ENCODE assay signal across 10 cellular contexts in the genomic region with DNA sequence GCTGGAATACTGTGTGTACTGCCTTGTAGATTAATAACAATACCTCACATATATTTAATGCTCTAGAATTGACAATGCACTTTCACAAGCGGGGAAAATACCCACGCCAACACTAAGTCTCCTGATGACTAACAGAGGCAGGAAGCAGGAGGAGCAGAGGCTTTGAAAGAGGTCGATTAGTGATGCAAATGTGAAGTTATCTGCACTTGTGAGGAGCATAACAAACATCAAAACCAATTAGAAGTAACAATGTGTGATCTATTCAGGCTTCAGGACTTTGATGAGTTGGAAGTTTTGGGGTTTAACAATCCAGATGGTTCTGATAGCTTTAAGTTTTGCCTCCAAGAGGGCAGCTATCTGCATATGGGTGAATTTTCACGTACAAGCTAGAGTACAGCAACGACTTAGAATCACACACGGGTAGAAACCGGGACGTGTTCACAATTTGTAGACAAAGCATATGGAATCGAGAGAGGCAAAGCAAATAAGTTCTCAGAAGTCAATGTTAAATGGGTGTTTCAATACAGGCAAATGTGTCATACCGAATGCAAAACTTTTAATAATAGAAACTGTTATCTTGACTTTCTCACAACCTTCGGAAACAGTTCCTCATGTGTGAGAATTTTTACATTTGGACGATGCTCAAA.
DNase-seq lines count a peak whose midpoint lies in the region; ATAC-seq lines count a peak whose summit lies in the region.
"Had no signal": no experiment of that assay in that cellular context is flagged by ENCODE, and none has a peak within 500 bp of the region (broad histone marks: within the 10 kb centered on the region; RNA-seq: fewer than 3 reads in every experiment).

No MANE protein-coding gene starts in this region.

- peak; percentile 44 for ATAC-seq in GM19438 (IDR thresholded peaks at IDR 0.05; ENCODE audit: low read depth, unreplicated experiment)
- ATAC-seq in HG03469 (IDR thresholded peaks at IDR 0.05; ENCODE audit: unreplicated experiment): peak; percentile 32
- ATAC-seq: foreskin keratinocyte had no signal

- peak; percentile 46 for DNase-seq in Ammon's horn (ENCODE audit: low spot score)
- DNase-seq in activated T-helper 9 cell treated with anti-CD3 and anti-CD28 coated beads, Interleukin-2, amount 50 U/mL, for 16 hours (ENCODE audit: low read depth): peak; percentile 30
- peak; percentile 39 for DNase-seq in medulla oblongata (ENCODE audit: extremely low spot score)
- DNase-seq in NCI-H128 (lab: John Stamatoyannopoulos, UW; ENCODE audit: unreplicated experiment): no peak
- DNase-seq in 8988T: no peak
- DNase-seq in activated gamma-delta T cell (lab: John Stamatoyannopoulos, UW): no peak
- DNase-seq: DND-41 had no signal

Comparison
In these comparisons a context has a peak if more than half of its experiments do, and no peak if none do; other contexts are left out.
1. DNase-seq: peak in Ammon's horn (single experiment), activated T-helper 9 cell treated with anti-CD3 and anti-CD28 coated beads, Interleukin-2, amount 50 U/mL, for 16 hours (single experiment) and medulla oblongata (single experiment); none in NCI-H128 (single experiment), 8988T (single experiment) and activated gamma-delta T cell (single experiment).